36 cellular contexts compared by ENCODE assay signal in genomic region chr7:10401793-10402192, GRCh38.
"Had no signal": no experiment of that assay in that cellular context is flagged by ENCODE, and none has a peak within 500 bp of the region (broad histone marks: within the 10 kb centered on the region; RNA-seq: fewer than 3 reads in every experiment).

No MANE protein-coding gene starts in this region.

- H3K9me3 ChIP-seq: MG63 had no signal

- H3K36me3 ChIP-seq: MG63 had no signal

- DNase-seq: Karpas-422, Kasumi-1, MG63, MM.1S, MV-4-11, NCI-H1048, NCI-H1092, NCI-H1092 treated with DMSO at 0.1 percent for 48 hours, NCI-H1105, NCI-H1105 treated with DMSO at 0.1 percent for 48 hours, NCI-H1417, NCI-H1417 treated with DMSO at 0.1 percent for 48 hours, NCI-H1436, NCI-H1436 treated with DMSO at 0.1 percent for 48 hours, NCI-H146, NCI-H1694, NCI-H1694 treated with DMSO at 0.1 percent for 48 hours, NCI-H187, NCI-H187 treated with DMSO at 0.1 percent for 48 hours, NCI-H1930, NCI-H2029, NCI-H2029 treated with DMSO at 0.1 percent for 48 hours, NCI-H2081, NCI-H2081 treated with DMSO at 0.1 percent for 48 hours, NCI-H2107, NCI-H2171, NCI-H2171 treated with DMSO at 0.1 percent for 48 hours, NCI-H2227 treated with DMSO at 0.1 percent for 48 hours, NCI-H226, NCI-H345, NCI-H446, NCI-H446 treated with DMSO at 0.1 percent for 48 hours, NCI-H510A, NCI-H510A treated with DMSO at 0.1 percent for 48 hours, NCI-H524, NCI-H524 treated with DMSO at 0.1 percent for 48 hours had no signal

- H3K4me3 ChIP-seq: MG63 had no signal

- H3K27me3 ChIP-seq: MG63 had no signal
